ENCODE assay signal across 2 cellular contexts in genomic region chr1:14987829-14988603, GRCh38.
TF ChIP-seq lines count a peak whose summit lies in the region.

No MANE protein-coding gene starts in this region.

TF ChIP-seq in liver, 16 proteins besides CTCF, POLR2A, EP300 and RAD21 (continued from another document):
- TF ChIP-seq REST (IDR thresholded peaks at IDR 0.05) (no peak), EGR1 (IDR thresholded peaks at IDR 0.05; ENCODE audit: low read depth in 2 of 2) (no peak), HNF4G (IDR thresholded peaks at IDR 0.05) (no peak), NR2F2 (IDR thresholded peaks at IDR 0.05) (peak; percentile 13)

TF ChIP-seq in HepG2, 621 proteins besides CTCF, POLR2A, EP300 and RAD21 (continued from another document):
- TF ChIP-seq ZNF318 (CRISPR knock-in tag; IDR thresholded peaks at IDR 0.05), result no peak
- TF ChIP-seq MIXL1 (CRISPR knock-in tag; IDR thresholded peaks at IDR 0.05), result no peak
- no peak for TF ChIP-seq ZNF33B (CRISPR knock-in tag; IDR thresholded peaks at IDR 0.05)
